35 cellular contexts compared by ENCODE assay signal in the genomic region with DNA sequence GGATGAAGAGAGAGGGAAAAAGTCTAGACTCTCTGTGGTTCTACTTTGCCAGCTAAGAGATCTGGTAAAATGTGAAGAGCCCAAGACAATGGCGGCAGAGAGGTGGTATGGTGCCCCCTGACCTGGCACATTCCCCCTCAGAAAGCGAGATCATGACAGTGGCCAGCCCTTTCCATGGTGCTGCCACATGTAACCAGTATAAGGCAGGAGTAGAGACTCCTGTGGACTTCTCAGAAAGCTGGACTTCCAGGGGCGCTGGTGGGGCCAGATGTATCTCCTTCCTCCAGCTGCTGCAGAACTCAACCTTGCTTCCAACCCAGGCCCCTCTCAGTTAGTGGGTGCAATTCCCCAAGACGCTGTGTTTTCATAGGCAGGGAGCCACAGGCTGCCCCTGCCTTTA. TPM values are rescaled to one million over a fixed set of nuclear protein-coding genes. Genes with fewer than 3 reads are reported as not detected.
"Had no signal": no experiment of that assay in that cellular context is flagged by ENCODE, and none has a peak within 500 bp of the region (broad histone marks: within the 10 kb centered on the region; RNA-seq: fewer than 3 reads in every experiment).

No MANE protein-coding gene starts in this region.

- H3K4me3 ChIP-seq: colonic mucosa, dorsolateral prefrontal cortex, esophagus muscularis mucosa, gastrocnemius medialis, heart right ventricle, hepatocyte had no signal

- H3K36me3 Mint-ChIP-seq: activated naive CD8-positive, alpha-beta T cell had no signal

- H2AFZ ChIP-seq: hepatocyte had no signal

- H3K4me1 ChIP-seq: colonic mucosa, gastrocnemius medialis, heart right ventricle had no signal

- H3K27me3 ChIP-seq: brain microvascular endothelial cell, colonic mucosa, foreskin keratinocyte, gastrocnemius medialis, hepatocyte had no signal

- H3K9me3 Mint-ChIP-seq: activated CD4-positive, alpha-beta T cell treated with anti-CD3 and anti-CD28 coated beads, Interleukin-2, amount 10 ng/mL, durations not matched to agents 7 days and 5 days; activated T-cell treated with anti-CD3 and anti-CD28 coated beads, Interleukin-2, amount 50 U/mL, for 24 hours; dendritic cell treated with granulocyte-macrophage colony-stimulating factor and Interleukin-4, amounts not matched to agents 40 ng/mL and 50 ng/mL, for 4 days; effector memory CD8-positive, alpha-beta T cell had no signal

- H3K4me3 Mint-ChIP-seq: activated CD4-positive, alpha-beta memory T cell treated with anti-CD3 and anti-CD28 coated beads, Interleukin-2, amount 10 ng/mL, durations not matched to agents 7 days and 5 days; activated CD4-positive, alpha-beta T cell treated with anti-CD3 and anti-CD28 coated beads, Interleukin-2, amount 10 ng/mL, durations not matched to agents 7 days and 5 days; activated naive CD8-positive, alpha-beta T cell; activated T-cell treated with anti-CD3 and anti-CD28 coated beads, Interleukin-2, amount 50 U/mL, for 24 hours; activated T-cell treated with anti-CD3 and anti-CD28 coated beads, Interleukin-2, amount 50 U/mL, for 72 hours; dendritic cell treated with granulocyte-macrophage colony-stimulating factor and Interleukin-4, amounts not matched to agents 40 ng/mL and 50 ng/mL, for 4 days; effector memory CD8-positive, alpha-beta T cell; WTC11 had no signal

- H3K4me2 ChIP-seq: hepatocyte had no signal

- H3K9me3 ChIP-seq: colonic mucosa, heart right ventricle had no signal

- H3K27ac ChIP-seq: brain microvascular endothelial cell, colonic mucosa, dorsolateral prefrontal cortex, esophagus muscularis mucosa, foreskin keratinocyte, gastrocnemius medialis, heart right ventricle, hepatocyte had no signal

- H3K27me3 Mint-ChIP-seq: activated naive CD8-positive, alpha-beta T cell; effector memory CD8-positive, alpha-beta T cell had no signal

- H3K79me2 ChIP-seq: hepatocyte had no signal

- ATAC-seq: activated T-cell treated with anti-CD3 and anti-CD28 coated beads, Interleukin-2, amount 50 U/mL, for 72 hours; effector memory CD8-positive, alpha-beta T cell; foreskin keratinocyte; gastrocnemius medialis; heart right ventricle; WTC11 had no signal

- H3K36me3 ChIP-seq: brain microvascular endothelial cell, colonic mucosa, esophagus muscularis mucosa, gastrocnemius medialis, heart right ventricle had no signal

- H3K27ac Mint-ChIP-seq: activated CD4-positive, alpha-beta memory T cell treated with anti-CD3 and anti-CD28 coated beads, Interleukin-2, amount 10 ng/mL, durations not matched to agents 7 days and 5 days; activated CD4-positive, alpha-beta T cell treated with anti-CD3 and anti-CD28 coated beads, Interleukin-2, amount 10 ng/mL, durations not matched to agents 7 days and 5 days; activated naive CD8-positive, alpha-beta T cell; activated T-cell treated with anti-CD3 and anti-CD28 coated beads, Interleukin-2, amount 50 U/mL, for 24 hours; activated T-cell treated with anti-CD3 and anti-CD28 coated beads, Interleukin-2, amount 50 U/mL, for 72 hours; dendritic cell treated with granulocyte-macrophage colony-stimulating factor and Interleukin-4, amounts not matched to agents 40 ng/mL and 50 ng/mL, for 4 days; WTC11 had no signal

- DNase-seq: activated CD4-positive, alpha-beta memory T cell treated with anti-CD3 and anti-CD28 coated beads, Interleukin-2, amount 10 ng/mL, durations not matched to agents 7 days and 5 days; activated CD4-positive, alpha-beta T cell treated with anti-CD3 and anti-CD28 coated beads for 1 hour; activated CD4-positive, alpha-beta T cell treated with anti-CD3 and anti-CD28 coated beads for 4 hours; activated CD4-positive, alpha-beta T cell treated with anti-CD3 and anti-CD28 coated beads, Interleukin-2, amount 10 ng/mL, durations not matched to agents 7 days and 5 days; activated CD4-positive, alpha-beta T cell treated with anti-CD3 and anti-CD28 coated beads, Interleukin-2, amount 50 U/mL, for 4 hours; activated CD8-positive, alpha-beta memory T cell treated with anti-CD3 and anti-CD28 coated beads, Interleukin-2, amount 50 U/mL, for 48 hours; activated effector memory CD4-positive, alpha-beta T cell treated with Interleukin-2 at 50 U/mL for 16 hours; activated gamma-delta T cell treated with Interleukin-2 at 50 U/mL for 16 hours; activated naive CD4-positive, alpha-beta T cell treated with anti-CD3 and anti-CD28 coated beads, Interleukin-2, amount 50 U/mL, for 16 hours; activated naive CD4-positive, alpha-beta T cell treated with Interleukin-2 at 50 U/mL for 16 hours; activated T-cell treated with anti-CD3 and anti-CD28 coated beads for 4 hours; activated T-cell treated with anti-CD3 and anti-CD28 coated beads, Interleukin-2, amount 50 U/mL, for 24 hours; activated T-cell treated with anti-CD3 and anti-CD28 coated beads, Interleukin-2, amount 50 U/mL, for 72 hours; amniotic stem cell; anterior cingulate cortex; brain microvascular endothelial cell; caudate nucleus; colonic mucosa; dorsolateral prefrontal cortex; effector CD4-positive, alpha-beta T cell; effector memory CD8-positive, alpha-beta T cell; erythroblast; foreskin keratinocyte; gastrocnemius medialis; heart right ventricle; T-helper 2 cell had no signal

RNA-seq across cellular contexts. Expression of a gene that starts 9.6 kb away (rescaled TPM):
- total RNA-seq: activated CD4-positive, alpha-beta memory T cell treated with anti-CD3 and anti-CD28 coated beads, Interleukin-2, amount 10 ng/mL, durations not matched to agents 7 days and 5 days; activated CD4-positive, alpha-beta T cell treated with anti-CD3 and anti-CD28 coated beads, Interleukin-2, amount 10 ng/mL, durations not matched to agents 7 days and 5 days; activated T-cell treated with anti-CD3 and anti-CD28 coated beads, Interleukin-2, amount 50 U/mL, for 72 hours; astrocyte; bronchial epithelial cell; colonic mucosa; esophagus muscularis mucosa; foreskin keratinocyte; gastrocnemius medialis; glomerular endothelial cell; heart right ventricle; hepatocyte; T-helper 1 cell treated with Interleukin-12 subunit alpha and Interleukin-12 subunit beta and Interleukin-4 antibody, amounts not matched to agents 30 ng/mL and 1 ng/mL, for 36 hours; WTC11 had no signal
- polyA plus RNA-seq: foreskin keratinocyte, heart right ventricle, hepatocyte had no signal

RNA-seq across cellular contexts. Expression of a gene that starts 24.6 kb away (rescaled TPM):
- total RNA-seq: activated CD4-positive, alpha-beta memory T cell treated with anti-CD3 and anti-CD28 coated beads, Interleukin-2, amount 10 ng/mL, durations not matched to agents 7 days and 5 days; activated CD4-positive, alpha-beta T cell treated with anti-CD3 and anti-CD28 coated beads, Interleukin-2, amount 10 ng/mL, durations not matched to agents 7 days and 5 days; activated T-cell treated with anti-CD3 and anti-CD28 coated beads, Interleukin-2, amount 50 U/mL, for 72 hours; astrocyte; bronchial epithelial cell; colonic mucosa; esophagus muscularis mucosa; foreskin keratinocyte; gastrocnemius medialis; glomerular endothelial cell; heart right ventricle; hepatocyte; T-helper 1 cell treated with Interleukin-12 subunit alpha and Interleukin-12 subunit beta and Interleukin-4 antibody, amounts not matched to agents 30 ng/mL and 1 ng/mL, for 36 hours; WTC11 had no signal
- polyA plus RNA-seq: foreskin keratinocyte, heart right ventricle, hepatocyte had no signal

RNA-seq across cellular contexts. Expression of a gene that starts 58.9 kb away (rescaled TPM):
- total RNA-seq: activated CD4-positive, alpha-beta memory T cell treated with anti-CD3 and anti-CD28 coated beads, Interleukin-2, amount 10 ng/mL, durations not matched to agents 7 days and 5 days; activated CD4-positive, alpha-beta T cell treated with anti-CD3 and anti-CD28 coated beads, Interleukin-2, amount 10 ng/mL, durations not matched to agents 7 days and 5 days; activated T-cell treated with anti-CD3 and anti-CD28 coated beads, Interleukin-2, amount 50 U/mL, for 72 hours; astrocyte; bronchial epithelial cell; colonic mucosa; esophagus muscularis mucosa; foreskin keratinocyte; gastrocnemius medialis; glomerular endothelial cell; heart right ventricle; hepatocyte; T-helper 1 cell treated with Interleukin-12 subunit alpha and Interleukin-12 subunit beta and Interleukin-4 antibody, amounts not matched to agents 30 ng/mL and 1 ng/mL, for 36 hours; WTC11 had no signal
- polyA plus RNA-seq: foreskin keratinocyte, heart right ventricle, hepatocyte had no signal
